ENCODE assay signal across 9 cellular contexts in the genomic region with DNA sequence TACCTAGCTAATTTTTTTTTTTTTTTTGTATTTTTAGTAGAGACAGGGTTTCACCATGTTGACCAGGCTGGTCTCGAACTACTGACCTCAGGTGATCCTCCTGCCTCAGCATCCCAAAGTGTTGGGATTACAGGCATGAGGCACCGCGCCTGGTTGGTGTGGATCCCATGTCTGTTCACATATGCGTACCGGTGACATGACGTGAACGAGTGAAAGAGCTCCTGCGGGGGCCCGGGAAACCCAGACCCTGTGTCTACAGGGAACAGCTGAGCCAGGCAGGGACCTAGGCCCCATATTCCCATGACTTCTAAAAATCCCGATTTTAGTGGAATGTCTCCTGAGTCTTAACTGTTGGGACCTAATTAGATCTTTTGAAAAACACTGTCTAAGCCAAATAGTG. TPM values are rescaled to one million over a fixed set of nuclear protein-coding genes. Genes with fewer than 3 reads are reported as not detected.
"Had no signal": no experiment of that assay in that cellular context is flagged by ENCODE, and none has a peak within 500 bp of the region (broad histone marks: within the 10 kb centered on the region; RNA-seq: fewer than 3 reads in every experiment).

No MANE protein-coding gene starts in this region.

- H3K27ac ChIP-seq: GM23248, HL-60 had no signal

- H3K36me3 ChIP-seq: HAP-1 had no signal

- DNase-seq: GM23248, GOT3, HFFc6, KBM-7 had no signal

- H3K4me3 ChIP-seq: GM23248, HAP-1 had no signal

- ATAC-seq: HCT116, HepG2 had no signal

- H3K9me3 ChIP-seq: HAP-1 had no signal

- H3K4me1 ChIP-seq: HAP-1 had no signal

RNA-seq across cellular contexts. Expression of gene VSTM2L, which starts 33.1 kb away (rescaled TPM):
- total RNA-seq: HepG2 had no signal
- polyA plus RNA-seq: HepG2, IgD-negative memory B cell had no signal
